Comparison of ENCODE assay signal across 2 cellular contexts in the genomic region with DNA sequence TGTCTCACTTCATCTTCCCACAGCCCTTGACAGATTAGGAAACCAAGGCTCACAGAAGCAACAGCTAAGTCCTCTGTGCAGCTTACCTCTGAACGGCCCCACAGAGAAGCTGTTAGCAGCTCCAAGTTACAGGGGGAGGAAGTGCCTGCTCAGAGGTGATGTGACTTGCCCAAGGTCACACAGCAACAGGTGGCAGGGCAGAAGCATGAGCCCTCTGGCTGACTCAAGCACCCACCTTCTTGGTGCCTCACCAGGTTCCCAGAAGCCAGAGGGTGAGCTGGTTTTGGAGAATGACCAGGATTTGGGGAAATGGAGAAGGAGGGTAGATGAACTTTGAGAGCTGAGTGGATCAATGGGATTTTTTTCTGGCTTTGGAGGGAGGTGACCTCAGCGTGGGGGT.
TF ChIP-seq lines count a peak whose summit lies in the region.

No MANE protein-coding gene starts in this region.

TF ChIP-seq in HEK293, 187 proteins besides CTCF, POLR2A, EP300 and RAD21 (continued from another document):
- TF ChIP-seq SCRT2 (tag by site-specific recombination; IDR thresholded peaks at IDR 0.05): peak; percentile 96
- TF ChIP-seq KLF1 (tag by site-specific recombination; IDR thresholded peaks at IDR 0.05): no peak
- TF ChIP-seq, protein P1, sequence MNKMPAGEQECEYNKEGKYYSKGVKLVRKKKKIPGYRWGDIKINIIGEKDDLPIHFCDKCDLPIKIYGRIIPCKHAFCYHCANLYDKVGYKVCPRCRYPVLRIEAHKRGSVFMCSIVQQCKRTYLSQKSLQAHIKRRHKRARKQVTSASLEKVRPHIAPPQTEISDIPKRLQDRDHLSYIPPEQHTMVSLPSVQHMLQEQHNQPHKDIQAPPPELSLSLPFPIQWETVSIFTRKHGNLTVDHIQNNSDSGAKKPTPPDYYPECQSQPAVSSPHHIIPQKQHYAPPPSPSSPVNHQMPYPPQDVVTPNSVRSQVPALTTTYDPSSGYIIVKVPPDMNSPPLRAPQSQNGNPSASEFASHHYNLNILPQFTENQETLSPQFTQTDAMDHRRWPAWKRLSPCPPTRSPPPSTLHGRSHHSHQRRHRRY (tag by site-specific recombination; IDR thresholded peaks at IDR 0.05): no peak
- 0 out of 2 replicates have a peak, but pooled peaks have one; percentile 9 for TF ChIP-seq ZBTB17 (tag by site-specific recombination; IDR thresholded peaks at IDR 0.05)
- no peak for TF ChIP-seq RBAK (tag by site-specific recombination; IDR thresholded peaks at IDR 0.05)
- TF ChIP-seq ZNF394 (tag by site-specific recombination; IDR thresholded peaks at IDR 0.05; ENCODE audit: borderline replicate concordance): no peak
- TF ChIP-seq, protein P2, sequence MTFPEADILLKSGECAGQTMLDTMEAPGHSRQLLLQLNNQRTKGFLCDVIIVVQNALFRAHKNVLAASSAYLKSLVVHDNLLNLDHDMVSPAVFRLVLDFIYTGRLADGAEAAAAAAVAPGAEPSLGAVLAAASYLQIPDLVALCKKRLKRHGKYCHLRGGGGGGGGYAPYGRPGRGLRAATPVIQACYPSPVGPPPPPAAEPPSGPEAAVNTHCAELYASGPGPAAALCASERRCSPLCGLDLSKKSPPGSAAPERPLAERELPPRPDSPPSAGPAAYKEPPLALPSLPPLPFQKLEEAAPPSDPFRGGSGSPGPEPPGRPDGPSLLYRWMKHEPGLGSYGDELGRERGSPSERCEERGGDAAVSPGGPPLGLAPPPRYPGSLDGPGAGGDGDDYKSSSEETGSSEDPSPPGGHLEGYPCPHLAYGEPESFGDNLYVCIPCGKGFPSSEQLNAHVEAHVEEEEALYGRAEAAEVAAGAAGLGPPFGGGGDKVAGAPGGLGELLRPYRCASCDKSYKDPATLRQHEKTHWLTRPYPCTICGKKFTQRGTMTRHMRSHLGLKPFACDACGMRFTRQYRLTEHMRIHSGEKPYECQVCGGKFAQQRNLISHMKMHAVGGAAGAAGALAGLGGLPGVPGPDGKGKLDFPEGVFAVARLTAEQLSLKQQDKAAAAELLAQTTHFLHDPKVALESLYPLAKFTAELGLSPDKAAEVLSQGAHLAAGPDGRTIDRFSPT (tag by site-specific recombination; IDR thresholded peaks at IDR 0.05): no peak
- TF ChIP-seq ZNF221 (tag by site-specific recombination; IDR thresholded peaks at IDR 0.05; ENCODE audit: borderline replicate concordance): no peak
- TF ChIP-seq, protein P3, sequence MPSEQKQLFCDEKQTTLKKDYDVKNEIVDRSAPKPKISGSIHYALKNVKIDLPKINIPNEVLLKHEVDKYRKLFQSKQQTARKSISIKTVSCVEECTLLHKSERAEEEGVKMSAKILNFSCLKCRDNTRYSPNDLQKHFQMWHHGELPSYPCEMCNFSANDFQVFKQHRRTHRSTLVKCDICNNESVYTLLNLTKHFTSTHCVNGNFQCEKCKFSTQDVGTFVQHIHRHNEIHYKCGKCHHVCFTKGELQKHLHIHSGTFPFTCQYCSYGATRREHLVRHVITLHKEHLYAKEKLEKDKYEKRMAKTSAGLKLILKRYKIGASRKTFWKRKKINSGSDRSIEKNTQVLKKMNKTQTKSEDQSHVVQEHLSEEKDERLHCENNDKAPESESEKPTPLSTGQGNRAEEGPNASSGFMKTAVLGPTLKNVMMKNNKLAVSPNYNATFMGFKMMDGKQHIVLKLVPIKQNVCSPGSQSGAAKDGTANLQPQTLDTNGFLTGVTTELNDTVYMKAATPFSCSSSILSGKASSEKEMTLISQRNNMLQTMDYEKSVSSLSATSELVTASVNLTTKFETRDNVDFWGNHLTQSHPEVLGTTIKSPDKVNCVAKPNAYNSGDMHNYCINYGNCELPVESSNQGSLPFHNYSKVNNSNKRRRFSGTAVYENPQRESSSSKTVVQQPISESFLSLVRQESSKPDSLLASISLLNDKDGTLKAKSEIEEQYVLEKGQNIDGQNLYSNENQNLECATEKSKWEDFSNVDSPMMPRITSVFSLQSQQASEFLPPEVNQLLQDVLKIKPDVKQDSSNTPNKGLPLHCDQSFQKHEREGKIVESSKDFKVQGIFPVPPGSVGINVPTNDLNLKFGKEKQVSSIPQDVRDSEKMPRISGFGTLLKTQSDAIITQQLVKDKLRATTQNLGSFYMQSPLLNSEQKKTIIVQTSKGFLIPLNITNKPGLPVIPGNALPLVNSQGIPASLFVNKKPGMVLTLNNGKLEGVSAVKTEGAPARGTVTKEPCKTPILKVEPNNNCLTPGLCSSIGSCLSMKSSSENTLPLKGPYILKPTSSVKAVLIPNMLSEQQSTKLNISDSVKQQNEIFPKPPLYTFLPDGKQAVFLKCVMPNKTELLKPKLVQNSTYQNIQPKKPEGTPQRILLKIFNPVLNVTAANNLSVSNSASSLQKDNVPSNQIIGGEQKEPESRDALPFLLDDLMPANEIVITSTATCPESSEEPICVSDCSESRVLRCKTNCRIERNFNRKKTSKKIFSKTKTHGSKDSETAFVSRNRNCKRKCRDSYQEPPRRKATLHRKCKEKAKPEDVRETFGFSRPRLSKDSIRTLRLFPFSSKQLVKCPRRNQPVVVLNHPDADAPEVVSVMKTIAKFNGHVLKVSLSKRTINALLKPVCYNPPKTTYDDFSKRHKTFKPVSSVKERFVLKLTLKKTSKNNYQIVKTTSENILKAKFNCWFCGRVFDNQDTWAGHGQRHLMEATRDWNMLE (tag by site-specific recombination; conservative IDR thresholded peaks at IDR 0.05; ENCODE audit: low read depth): no peak
- TF ChIP-seq KLF9 (tag by site-specific recombination; IDR thresholded peaks at IDR 0.05; ENCODE audit: low read depth): no peak
- TF ChIP-seq ZNF169 (tag by site-specific recombination; IDR thresholded peaks at IDR 0.05): no peak
- peak; percentile 55; the same call in 1 of the 2 replicates for TF ChIP-seq SCRT1 (tag by site-specific recombination; IDR thresholded peaks at IDR 0.05; ENCODE audit: borderline replicate concordance)
- no peak for TF ChIP-seq ZIC2 (tag by site-specific recombination; IDR thresholded peaks at IDR 0.05)
TF ChIP-seq in HEK293: peak in this region for 3.

TF ChIP-seq in WTC11, 78 proteins besides CTCF, POLR2A, EP300 and RAD21 (continued from another document):
- TF ChIP-seq IRF2 (CRISPR knock-in tag; IDR thresholded peaks at IDR 0.05; ENCODE audit: borderline replicate concordance, low read depth): peak; percentile 22; the same call in 1 of the 2 replicates
